Comparison of ENCODE assay signal across 9 cellular contexts in genomic region chr15:99324082-99324620, GRCh38.
A peak's percentile ranks its signal among the peaks of the same experiment; 100 is the strongest.
DNase-seq lines count a peak whose midpoint lies in the region; ATAC-seq and TF ChIP-seq lines count a peak whose summit lies in the region.
"Had no signal": no experiment of that assay in that cellular context is flagged by ENCODE, and none has a peak within 500 bp of the region (broad histone marks: within the 10 kb centered on the region; RNA-seq: fewer than 3 reads in every experiment).

No MANE protein-coding gene starts in this region.

- peak; percentile 86 for ATAC-seq in GM18520 (IDR thresholded peaks at IDR 0.05; ENCODE audit: unreplicated experiment)

- DNase-seq in HFF-Myc (ENCODE audit: extremely low read depth, low read depth) (peak; percentile 63), SJSA1 (ENCODE audit: low read depth in 1 of 2, low spot score in 2 of 2) (peak; percentile 83 to 91), left ventricle myocardium inferior (no peak), occipital lobe (lab: John Stamatoyannopoulos, UW) (no peak), NCI-H1092 treated with DMSO at 0.1 percent for 48 hours (lab: John Stamatoyannopoulos, UW) (no peak), DMS79 (lab: John Stamatoyannopoulos, UW) (no peak), GM19238 (ENCODE audit: insufficient read length, low spot score) (no peak)
- DNase-seq: pancreas had no signal

- H3K27ac ChIP-seq in SJSA1 = peak overlapping the region; percentile 89
- H3K27ac ChIP-seq in left ventricle myocardium inferior (replicated peaks) = peak overlapping the region; percentile 69
- H3K27ac ChIP-seq: pancreas had no signal

- H3K36me3 ChIP-seq in SJSA1 (no peaks in the 10 kb centered on the region), left ventricle myocardium inferior (no peaks in the 10 kb centered on the region)
- H3K36me3 ChIP-seq: pancreas had no signal

- no peak for TF ChIP-seq CTCF in HFF-Myc (IDR thresholded peaks at IDR 0.05; ENCODE audit: low read depth, low read length, missing control alignments)
- no peak for TF ChIP-seq CTCF in left ventricle myocardium inferior (IDR thresholded peaks at IDR 0.05; ENCODE audit: borderline replicate concordance)

- H3K4me3 ChIP-seq in HFF-Myc (replicated peaks; ENCODE audit: low read depth, low read length) (peak overlapping the region; percentile 20), SJSA1 (peak overlapping the region; percentile 2; the same call in 1 of the 2 replicates), left ventricle myocardium inferior (peak overlapping the region; percentile 30)
- H3K4me3 ChIP-seq: pancreas had no signal

- peaks cover 36% of the 10 kb centered on the region for H3K4me1 ChIP-seq in SJSA1 (replicated peaks)
- H3K4me1 ChIP-seq in left ventricle myocardium inferior = peaks cover 54% of the 10 kb centered on the region

- H3K9me3 ChIP-seq in SJSA1 (replicated peaks) (no peaks in the 10 kb centered on the region; the same call in 1 of the 2 replicates), left ventricle myocardium inferior (replicated peaks) (no peaks in the 10 kb centered on the region)
- H3K9me3 ChIP-seq: pancreas had no signal

- H3K27me3 ChIP-seq in SJSA1 (replicated peaks) (no peaks in the 10 kb centered on the region), left ventricle myocardium inferior (ENCODE audit: low read depth) (no peaks in the 10 kb centered on the region)
- H3K27me3 ChIP-seq: pancreas had no signal

- intact Hi-C loops in left ventricle myocardium inferior (cut with micrococcal nuclease) = no loop called here

Comparison
In these comparisons a context has a peak if more than half of its experiments do, and no peak if none do; other contexts are left out.
1. DNase-seq: peak in HFF-Myc (single experiment) and SJSA1 (2 of 2); none in left ventricle myocardium inferior (single experiment), occipital lobe (single experiment), NCI-H1092 treated with DMSO at 0.1 percent for 48 hours (single experiment), DMS79 (single experiment) and GM19238 (single experiment).
2. Peak in every context shown above with its lines, with median percentiles within 50 percentile points of each other: H3K4me3 ChIP-seq.